ENCODE assay signal across 33 cellular contexts in the genomic region with DNA sequence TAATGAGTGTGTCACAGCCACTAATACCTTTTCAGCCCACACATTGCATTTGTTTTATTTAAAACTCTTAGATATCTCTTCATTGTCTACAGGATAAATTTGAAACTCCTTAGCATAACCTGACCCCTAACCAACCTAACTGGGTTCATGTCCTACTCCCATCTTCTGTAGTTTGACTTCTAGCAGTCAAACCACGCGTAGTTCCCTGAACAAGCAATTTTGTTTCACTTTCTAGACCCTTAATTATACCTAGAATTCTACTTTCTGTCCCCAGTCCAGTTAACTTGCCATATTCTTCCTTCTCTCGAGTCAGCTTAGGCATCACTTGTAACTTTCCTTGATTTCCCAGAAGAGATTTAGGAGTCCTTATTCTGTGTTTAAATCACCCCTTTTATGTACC. TPM values are rescaled to one million over a fixed set of nuclear protein-coding genes. Genes with fewer than 3 reads are reported as not detected.
DNase-seq lines count a peak whose midpoint lies in the region; ATAC-seq and TF ChIP-seq lines count a peak whose summit lies in the region.
"Had no signal": no experiment of that assay in that cellular context is flagged by ENCODE, and none has a peak within 500 bp of the region (broad histone marks: within the 10 kb centered on the region; RNA-seq: fewer than 3 reads in every experiment).

No MANE protein-coding gene starts in this region.

- peak; percentile 19 for DNase-seq in GM12865 (ENCODE audit: low read depth)
- no peak for DNase-seq in heart left ventricle
- no peak for DNase-seq in inferior parietal cortex (ENCODE audit: extremely low spot score)
- no peak for DNase-seq in NCI-H1105 (lab: John Stamatoyannopoulos, UW)
- DNase-seq in activated CD4-positive, alpha-beta T cell treated with anti-CD3 and anti-CD28 coated beads for 36 hours, result no peak
- DNase-seq: activated CD4-positive, alpha-beta T cell treated with anti-CD3 and anti-CD28 coated beads for 48 hours; activated CD8-positive, alpha-beta memory T cell treated with anti-CD3 and anti-CD28 coated beads for 24 hours; activated effector memory CD4-positive, alpha-beta T cell treated with anti-CD3 and anti-CD28 coated beads, Interleukin-2, amount 50 U/mL, for 16 hours; activated naive CD8-positive, alpha-beta T cell treated with anti-CD3 and anti-CD28 coated beads for 36 hours; activated T-cell treated with anti-CD3 and anti-CD28 coated beads, Interleukin-2, amount 50 U/mL, for 1 hour; AML-193; caudate nucleus; CD8-positive, alpha-beta T cell; cortex of kidney; effector memory CD8-positive, alpha-beta T cell; foreskin fibroblast; heart right ventricle; lower lobe of right lung; NCI-H1694 treated with DMSO at 0.1 percent for 48 hours; NCI-H2171 treated with DMSO at 0.1 percent for 48 hours; NCI-H524; ovary; retina; SHP77 treated with DMSO at 0.1 percent for 48 hours; stimulated activated CD4-positive, alpha-beta T cell treated with anti-CD3 and anti-CD28 coated beads, Interleukin-1b, Interleukin-23, amount 100 ng/mL, for 48 hours; tibial artery had no signal

- ATAC-seq in GM19043 (IDR thresholded peaks at IDR 0.05; ENCODE audit: low read depth, unreplicated experiment), result peak; percentile 61
- ATAC-seq in GM21619 (IDR thresholded peaks at IDR 0.05; ENCODE audit: unreplicated experiment), result peak; percentile 58
- ATAC-seq in HG03354 (IDR thresholded peaks at IDR 0.05; ENCODE audit: poor library complexity, severe bottlenecking, unreplicated experiment), result peak; percentile 68
- no peak for ATAC-seq in heart left ventricle
- ATAC-seq in activated CD4-positive, alpha-beta T cell treated with anti-CD3 and anti-CD28 coated beads for 36 hours, result no peak
- ATAC-seq: A549; CD8-positive, alpha-beta T cell; effector memory CD8-positive, alpha-beta T cell; HCT116; heart right ventricle; lower lobe of right lung had no signal

- CTCF ChIA-PET in activated CD4-positive, alpha-beta T cell treated with anti-CD3 and anti-CD28 coated beads for 36 hours (lab: Charles Lee), result interaction anchor here (1.4 kb wide), 1 partner anchor 23 kb away, joined by 4 read pairs; no protein-coding TSS in a partner anchor

- no peak for TF ChIP-seq CTCF in GM12865 (IDR thresholded peaks at IDR 0.05; ENCODE audit: insufficient read depth, low read depth, low read length, missing control alignments)
- no peak for TF ChIP-seq CTCF in heart left ventricle (IDR thresholded peaks at IDR 0.05)

- no peaks in the 10 kb centered on the region for H3K4me1 Mint-ChIP-seq in activated CD4-positive, alpha-beta T cell treated with anti-CD3 and anti-CD28 coated beads for 36 hours
- H3K4me1 Mint-ChIP-seq: activated naive CD8-positive, alpha-beta T cell treated with anti-CD3 and anti-CD28 coated beads for 36 hours had no signal

- intact Hi-C loops in heart left ventricle (cut with DNase I), result loop anchor here in 8 of 10 donors (5.0 to 10.0 kb wide), 6 partner anchors 53 to 413 kb away; a partner anchor contains a TSS
- intact Hi-C loops in activated CD4-positive, alpha-beta T cell treated with anti-CD3 and anti-CD28 coated beads for 36 hours (cut with DNase I, micrococcal nuclease), result no loop called here

- H3K4me3 Mint-ChIP-seq in activated CD4-positive, alpha-beta T cell treated with anti-CD3 and anti-CD28 coated beads for 36 hours, result no peak overlapping the region
- H3K4me3 Mint-ChIP-seq: activated naive CD8-positive, alpha-beta T cell treated with anti-CD3 and anti-CD28 coated beads for 36 hours; CD8-positive, alpha-beta T cell; effector memory CD8-positive, alpha-beta T cell had no signal

- H3K4me3 ChIP-seq in GM12865 (ENCODE audit: low read depth, low read length), result no peak overlapping the region
- H3K4me3 ChIP-seq in heart left ventricle, result no peak overlapping the region
- H3K4me3 ChIP-seq: A549, heart right ventricle, lower lobe of right lung, mucosa of descending colon, ovary, tibial artery had no signal

- 93 to 96% (median 94%) methylated on average over 3 of the region's 3 CpGs for WGBS in heart left ventricle, 4 donors

- no peaks in the 10 kb centered on the region for H3K27me3 Mint-ChIP-seq in activated CD4-positive, alpha-beta T cell treated with anti-CD3 and anti-CD28 coated beads for 36 hours
- H3K27me3 Mint-ChIP-seq: activated naive CD8-positive, alpha-beta T cell treated with anti-CD3 and anti-CD28 coated beads for 36 hours; effector memory CD8-positive, alpha-beta T cell had no signal

- no peaks in the 10 kb centered on the region for H3K9me3 ChIP-seq in heart left ventricle
- H3K9me3 ChIP-seq: A549, heart right ventricle, lower lobe of right lung, mucosa of descending colon, ovary, tibial artery had no signal

- peaks cover 0 to 71% (median 35%) of the 10 kb centered on the region in 9 donors for H3K36me3 ChIP-seq in heart left ventricle
- H3K36me3 ChIP-seq: ovary had no signal

- H3K4me1 ChIP-seq in heart left ventricle, result no peaks in the 10 kb centered on the region
- H3K4me1 ChIP-seq: A549, heart right ventricle, lower lobe of right lung, tibial artery had no signal

- H3K27ac Mint-ChIP-seq in activated CD4-positive, alpha-beta T cell treated with anti-CD3 and anti-CD28 coated beads for 36 hours, result no peak overlapping the region
- H3K27ac Mint-ChIP-seq: activated naive CD8-positive, alpha-beta T cell treated with anti-CD3 and anti-CD28 coated beads for 36 hours; CD8-positive, alpha-beta T cell; effector memory CD8-positive, alpha-beta T cell had no signal

- no peak overlapping the region for H3K27ac ChIP-seq in heart left ventricle
- H3K27ac ChIP-seq: A549, heart right ventricle, HL-60, lower lobe of right lung, ovary, tibial artery had no signal

- H3K27me3 ChIP-seq in heart left ventricle, result no peaks in the 10 kb centered on the region
- H3K27me3 ChIP-seq: heart right ventricle, ovary, tibial artery had no signal

- peaks cover 32% of the 10 kb centered on the region for H3K36me3 Mint-ChIP-seq in activated CD4-positive, alpha-beta T cell treated with anti-CD3 and anti-CD28 coated beads for 36 hours (ENCODE audit: low read depth)
- H3K36me3 Mint-ChIP-seq: CD8-positive, alpha-beta T cell had no signal

- POLR2A ChIA-PET in activated CD4-positive, alpha-beta T cell treated with anti-CD3 and anti-CD28 coated beads for 36 hours (lab: Charles Lee), result no interaction called here

- H3K9me3 Mint-ChIP-seq in activated CD4-positive, alpha-beta T cell treated with anti-CD3 and anti-CD28 coated beads for 36 hours (ENCODE audit: low read depth), result no peaks in the 10 kb centered on the region
- H3K9me3 Mint-ChIP-seq: activated naive CD8-positive, alpha-beta T cell treated with anti-CD3 and anti-CD28 coated beads for 36 hours; CD8-positive, alpha-beta T cell; effector memory CD8-positive, alpha-beta T cell had no signal

- no peak for TF ChIP-seq POLR2A in heart left ventricle (IDR thresholded peaks at IDR 0.05)

RNA-seq across cellular contexts. Expression of a gene that starts 55.1 kb away (rescaled TPM):
- total RNA-seq in heart left ventricle, result 10 to 100 TPM in 1 of 9 donors, 1 to 10 TPM in 8; 5.1 to 12.2 (median 8.6) TPM
- 1 to 10 TPM; 8.8 to 9.5 TPM for polyA plus RNA-seq in heart left ventricle
- total RNA-seq in activated CD4-positive, alpha-beta T cell treated with anti-CD3 and anti-CD28 coated beads for 36 hours, result 100 to 1,000 TPM in 1 of 2 experiments, 10 to 100 TPM in 1; 74.3 to 101 TPM

Comparison
In these comparisons a context has a peak if more than half of its experiments do, and no peak if none do; other contexts are left out.
1. ATAC-seq: peak in GM19043 (single experiment), GM21619 (single experiment) and HG03354 (single experiment); none in heart left ventricle (0 of 4) and activated CD4-positive, alpha-beta T cell treated with anti-CD3 and anti-CD28 coated beads for 36 hours (single experiment).
2. RNA of a gene that starts 55.1 kb away (total RNA-seq): 74.3 to 101 TPM in activated CD4-positive, alpha-beta T cell treated with anti-CD3 and anti-CD28 coated beads for 36 hours; 5.1 to 12.2 TPM in heart left ventricle; every median in the first group is over 4 times any median in the second.
3. intact Hi-C loops: an anchor here in heart left ventricle (5.0 to 10.0 kb wide); none called in activated CD4-positive, alpha-beta T cell treated with anti-CD3 and anti-CD28 coated beads for 36 hours.